1 cellular context compared by ENCODE assay signal in the genomic region with DNA sequence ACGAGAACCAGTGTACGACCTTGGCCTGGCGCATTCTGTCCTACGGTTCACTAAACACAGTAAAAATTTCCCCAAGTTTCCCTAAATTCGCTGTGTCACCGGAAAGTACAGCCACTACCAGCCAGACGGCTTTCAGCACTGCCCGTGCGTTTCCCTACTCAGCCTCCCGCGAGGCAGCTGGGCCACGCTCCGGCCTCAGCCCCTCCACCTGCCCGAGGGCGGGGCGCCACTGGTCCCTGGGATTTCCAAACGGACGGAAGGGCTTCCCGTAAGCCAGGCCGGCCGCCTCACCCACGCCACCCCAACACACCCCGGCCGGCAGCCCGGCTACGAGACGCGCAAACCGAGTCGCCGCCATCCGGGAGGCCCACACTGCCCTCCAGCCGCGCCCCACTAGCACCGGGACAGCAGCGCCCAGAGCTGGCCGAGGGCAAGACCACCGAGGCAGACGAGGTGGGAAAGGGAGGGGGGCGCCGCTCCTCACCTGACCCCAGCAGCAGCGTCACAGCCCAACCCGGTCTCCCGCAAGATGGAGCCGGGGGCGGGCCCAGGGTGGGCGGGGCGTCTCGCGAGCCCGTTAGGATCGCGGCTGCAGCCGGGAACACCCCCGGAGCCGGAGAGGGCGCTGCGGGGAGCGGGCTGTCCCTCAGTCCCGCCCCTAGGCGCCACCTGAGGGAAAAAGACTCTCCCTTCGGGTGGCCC.
TF ChIP-seq lines count a peak whose summit lies in the region.

A gene (minus strand): TSS at position 531 of the 702 bp plus-strand sequence. CDS start 13,202 bp downstream, outside the sequence.

TF ChIP-seq in GM12878, 131 proteins besides CTCF, POLR2A, EP300 and RAD21 (continued from another document and continues in another):
- TF ChIP-seq, protein P1, sequence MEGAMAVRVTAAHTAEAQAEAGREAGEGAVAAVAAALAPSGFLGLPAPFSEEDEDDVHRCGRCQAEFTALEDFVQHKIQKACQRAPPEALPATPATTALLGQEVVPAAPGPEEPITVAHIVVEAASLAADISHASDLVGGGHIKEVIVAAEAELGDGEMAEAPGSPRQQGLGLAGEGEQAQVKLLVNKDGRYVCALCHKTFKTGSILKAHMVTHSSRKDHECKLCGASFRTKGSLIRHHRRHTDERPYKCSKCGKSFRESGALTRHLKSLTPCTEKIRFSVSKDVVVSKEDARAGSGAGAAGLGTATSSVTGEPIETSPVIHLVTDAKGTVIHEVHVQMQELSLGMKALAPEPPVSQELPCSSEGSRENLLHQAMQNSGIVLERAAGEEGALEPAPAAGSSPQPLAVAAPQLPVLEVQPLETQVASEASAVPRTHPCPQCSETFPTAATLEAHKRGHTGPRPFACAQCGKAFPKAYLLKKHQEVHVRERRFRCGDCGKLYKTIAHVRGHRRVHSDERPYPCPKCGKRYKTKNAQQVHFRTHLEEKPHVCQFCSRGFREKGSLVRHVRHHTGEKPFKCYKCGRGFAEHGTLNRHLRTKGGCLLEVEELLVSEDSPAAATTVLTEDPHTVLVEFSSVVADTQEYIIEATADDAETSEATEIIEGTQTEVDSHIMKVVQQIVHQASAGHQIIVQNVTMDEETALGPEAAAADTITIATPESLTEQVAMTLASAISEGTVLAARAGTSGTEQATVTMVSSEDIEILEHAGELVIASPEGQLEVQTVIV (IDR thresholded peaks at IDR 0.05; ENCODE audit: borderline replicate concordance, partially characterized antibody): peak; percentile 15
- no peak for TF ChIP-seq NRF1 (conservative IDR thresholded peaks at IDR 0.05; ENCODE audit: low read depth, low read length)
- TF ChIP-seq, protein P2, sequence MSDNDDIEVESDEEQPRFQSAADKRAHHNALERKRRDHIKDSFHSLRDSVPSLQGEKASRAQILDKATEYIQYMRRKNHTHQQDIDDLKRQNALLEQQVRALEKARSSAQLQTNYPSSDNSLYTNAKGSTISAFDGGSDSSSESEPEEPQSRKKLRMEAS (IDR thresholded peaks at IDR 0.05; ENCODE audit: low read depth, low read length): no peak; the same call in 1 of the 2 replicates
- no peak for TF ChIP-seq ZNF217 (IDR thresholded peaks at IDR 0.05)
- TF ChIP-seq MTA3 (IDR thresholded peaks at IDR 0.05; ENCODE audit: borderline replicate concordance, low read length): no peak
- TF ChIP-seq, protein P3, sequence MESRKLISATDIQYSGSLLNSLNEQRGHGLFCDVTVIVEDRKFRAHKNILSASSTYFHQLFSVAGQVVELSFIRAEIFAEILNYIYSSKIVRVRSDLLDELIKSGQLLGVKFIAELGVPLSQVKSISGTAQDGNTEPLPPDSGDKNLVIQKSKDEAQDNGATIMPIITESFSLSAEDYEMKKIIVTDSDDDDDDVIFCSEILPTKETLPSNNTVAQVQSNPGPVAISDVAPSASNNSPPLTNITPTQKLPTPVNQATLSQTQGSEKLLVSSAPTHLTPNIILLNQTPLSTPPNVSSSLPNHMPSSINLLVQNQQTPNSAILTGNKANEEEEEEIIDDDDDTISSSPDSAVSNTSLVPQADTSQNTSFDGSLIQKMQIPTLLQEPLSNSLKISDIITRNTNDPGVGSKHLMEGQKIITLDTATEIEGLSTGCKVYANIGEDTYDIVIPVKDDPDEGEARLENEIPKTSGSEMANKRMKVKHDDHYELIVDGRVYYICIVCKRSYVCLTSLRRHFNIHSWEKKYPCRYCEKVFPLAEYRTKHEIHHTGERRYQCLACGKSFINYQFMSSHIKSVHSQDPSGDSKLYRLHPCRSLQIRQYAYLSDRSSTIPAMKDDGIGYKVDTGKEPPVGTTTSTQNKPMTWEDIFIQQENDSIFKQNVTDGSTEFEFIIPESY (IDR thresholded peaks at IDR 0.05): no peak
- TF ChIP-seq PAX5 (IDR thresholded peaks at IDR 0.05; ENCODE audit: borderline replicate concordance, low read depth, low read length): 0 out of 2 replicates have a peak, but pooled peaks have one; percentile 44
- TF ChIP-seq RUNX3 (IDR thresholded peaks at IDR 0.05; ENCODE audit: low read length): no peak; the same call in 1 of the 2 replicates
- no peak for TF ChIP-seq ZSCAN29 (IDR thresholded peaks at IDR 0.05)
- no peak for TF ChIP-seq PAX8 (IDR thresholded peaks at IDR 0.05)
- peak; percentile 39; the same call in 1 of the 2 replicates for TF ChIP-seq TCF12 (IDR thresholded peaks at IDR 0.05; ENCODE audit: low read depth, low read length)
- TF ChIP-seq, protein P4, sequence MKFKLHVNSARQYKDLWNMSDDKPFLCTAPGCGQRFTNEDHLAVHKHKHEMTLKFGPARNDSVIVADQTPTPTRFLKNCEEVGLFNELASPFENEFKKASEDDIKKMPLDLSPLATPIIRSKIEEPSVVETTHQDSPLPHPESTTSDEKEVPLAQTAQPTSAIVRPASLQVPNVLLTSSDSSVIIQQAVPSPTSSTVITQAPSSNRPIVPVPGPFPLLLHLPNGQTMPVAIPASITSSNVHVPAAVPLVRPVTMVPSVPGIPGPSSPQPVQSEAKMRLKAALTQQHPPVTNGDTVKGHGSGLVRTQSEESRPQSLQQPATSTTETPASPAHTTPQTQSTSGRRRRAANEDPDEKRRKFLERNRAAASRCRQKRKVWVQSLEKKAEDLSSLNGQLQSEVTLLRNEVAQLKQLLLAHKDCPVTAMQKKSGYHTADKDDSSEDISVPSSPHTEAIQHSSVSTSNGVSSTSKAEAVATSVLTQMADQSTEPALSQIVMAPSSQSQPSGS (IDR thresholded peaks at IDR 0.05; ENCODE audit: low read length): no peak
- TF ChIP-seq SMARCA5 (IDR thresholded peaks at IDR 0.05): peak; percentile 21; the same call in 1 of the 2 replicates
- TF ChIP-seq ATF7 (IDR thresholded peaks at IDR 0.05; ENCODE audit: low read depth): no peak
- peak; percentile 89 for TF ChIP-seq IKZF1 (conservative IDR thresholded peaks at IDR 0.05)
- TF ChIP-seq RFX5 (IDR thresholded peaks at IDR 0.05; ENCODE audit: low read depth, low read length): no peak
- TF ChIP-seq TCF3 (IDR thresholded peaks at IDR 0.05; ENCODE audit: borderline replicate concordance, insufficient read depth, low read depth, low read length): 0 out of 2 replicates have a peak, but pooled peaks have one; percentile 25
- no peak for TF ChIP-seq NFYA (IDR thresholded peaks at IDR 0.05; ENCODE audit: borderline replicate concordance, low read depth, low read length)
- TF ChIP-seq KAT2A (conservative IDR thresholded peaks at IDR 0.05; ENCODE audit: control insufficient read depth, low read depth, low read length): no peak
- TF ChIP-seq, protein P5, sequence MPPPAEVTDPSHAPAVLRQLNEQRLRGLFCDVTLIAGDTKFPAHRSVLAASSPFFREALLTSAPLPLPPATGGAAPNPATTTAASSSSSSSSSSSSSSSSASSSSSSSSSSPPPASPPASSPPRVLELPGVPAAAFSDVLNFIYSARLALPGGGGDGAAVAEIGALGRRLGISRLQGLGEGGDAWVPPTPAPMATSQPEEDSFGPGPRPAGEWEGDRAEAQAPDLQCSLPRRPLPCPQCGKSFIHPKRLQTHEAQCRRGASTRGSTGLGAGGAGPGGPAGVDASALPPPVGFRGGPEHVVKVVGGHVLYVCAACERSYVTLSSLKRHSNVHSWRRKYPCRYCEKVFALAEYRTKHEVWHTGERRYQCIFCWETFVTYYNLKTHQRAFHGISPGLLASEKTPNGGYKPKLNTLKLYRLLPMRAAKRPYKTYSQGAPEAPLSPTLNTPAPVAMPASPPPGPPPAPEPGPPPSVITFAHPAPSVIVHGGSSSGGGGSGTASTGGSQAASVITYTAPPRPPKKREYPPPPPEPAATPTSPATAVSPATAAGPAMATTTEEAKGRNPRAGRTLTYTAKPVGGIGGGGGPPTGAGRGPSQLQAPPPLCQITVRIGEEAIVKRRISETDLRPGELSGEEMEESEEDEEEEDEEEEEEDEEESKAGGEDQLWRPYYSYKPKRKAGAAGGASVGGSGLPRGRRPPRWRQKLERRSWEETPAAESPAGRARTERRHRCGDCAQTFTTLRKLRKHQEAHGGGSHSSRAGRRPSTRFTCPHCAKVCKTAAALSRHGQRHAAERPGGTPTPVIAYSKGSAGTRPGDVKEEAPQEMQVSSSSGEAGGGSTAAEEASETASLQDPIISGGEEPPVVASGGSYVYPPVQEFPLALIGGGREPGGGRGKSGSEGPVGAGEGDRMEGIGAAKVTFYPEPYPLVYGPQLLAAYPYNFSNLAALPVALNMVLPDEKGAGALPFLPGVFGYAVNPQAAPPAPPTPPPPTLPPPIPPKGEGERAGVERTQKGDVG (CRISPR knock-in tag; IDR thresholded peaks at IDR 0.05): no peak
- TF ChIP-seq KLF5 (IDR thresholded peaks at IDR 0.05; ENCODE audit: partially characterized antibody): no peak
- peak; percentile 85 for TF ChIP-seq YY1 (IDR thresholded peaks at IDR 0.05; ENCODE audit: low read depth, low read length)
- TF ChIP-seq SMAD5 (IDR thresholded peaks at IDR 0.05; ENCODE audit: low read depth): no peak
- no peak for TF ChIP-seq NFXL1 (IDR thresholded peaks at IDR 0.05; ENCODE audit: borderline replicate concordance)
- TF ChIP-seq RB1 (IDR thresholded peaks at IDR 0.05; ENCODE audit: borderline replicate concordance): peak; percentile 48; the same call in 1 of the 2 replicates
- TF ChIP-seq EZH2 (IDR thresholded peaks at IDR 0.05; ENCODE audit: borderline replicate concordance, control insufficient read depth, low read depth, low read length): no peak
- TF ChIP-seq, protein P6, sequence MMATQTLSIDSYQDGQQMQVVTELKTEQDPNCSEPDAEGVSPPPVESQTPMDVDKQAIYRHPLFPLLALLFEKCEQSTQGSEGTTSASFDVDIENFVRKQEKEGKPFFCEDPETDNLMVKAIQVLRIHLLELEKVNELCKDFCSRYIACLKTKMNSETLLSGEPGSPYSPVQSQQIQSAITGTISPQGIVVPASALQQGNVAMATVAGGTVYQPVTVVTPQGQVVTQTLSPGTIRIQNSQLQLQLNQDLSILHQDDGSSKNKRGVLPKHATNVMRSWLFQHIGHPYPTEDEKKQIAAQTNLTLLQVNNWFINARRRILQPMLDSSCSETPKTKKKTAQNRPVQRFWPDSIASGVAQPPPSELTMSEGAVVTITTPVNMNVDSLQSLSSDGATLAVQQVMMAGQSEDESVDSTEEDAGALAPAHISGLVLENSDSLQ (IDR thresholded peaks at IDR 0.05): peak; percentile 66; the same call in 1 of the 2 replicates
- TF ChIP-seq RBBP5 (conservative IDR thresholded peaks at IDR 0.05): no peak
- TF ChIP-seq STAT3 (IDR thresholded peaks at IDR 0.05; ENCODE audit: low read depth, low read length): no peak
- TF ChIP-seq BRCA1 (IDR thresholded peaks at IDR 0.05; ENCODE audit: low read depth, low read length): peak; percentile 64; the same call in 1 of the 2 replicates
- peak; percentile 51; the same call in 1 of the 2 replicates for TF ChIP-seq DPF2 (IDR thresholded peaks at IDR 0.05)
- peak in 1 of 2 experiments; percentile 49; a peak in 2 of 3 replicates for TF ChIP-seq EGR1 (IDR thresholded peaks at IDR 0.05; ENCODE audit: borderline replicate concordance in 1 of 2, low read depth in 2 of 2, low read length in 2 of 2)
- no peak for TF ChIP-seq FOXK2 (IDR thresholded peaks at IDR 0.05)
- TF ChIP-seq SREBF2 (IDR thresholded peaks at IDR 0.05; ENCODE audit: low read length): no peak
- TF ChIP-seq ASH2L (IDR thresholded peaks at IDR 0.05; ENCODE audit: borderline replicate concordance, low read depth): no peak
- no peak for TF ChIP-seq SRF (IDR thresholded peaks at IDR 0.05; ENCODE audit: low read depth in 2 of 2, low read length in 2 of 2)
- TF ChIP-seq ZZZ3 (IDR thresholded peaks at IDR 0.05; ENCODE audit: control insufficient read depth, insufficient read length, low read depth): no peak
- TF ChIP-seq CBFB (IDR thresholded peaks at IDR 0.05; ENCODE audit: low read depth): 0 out of 2 replicates have a peak, but pooled peaks have one; percentile 40
- TF ChIP-seq NBN (IDR thresholded peaks at IDR 0.05): 0 out of 2 replicates have a peak, but pooled peaks have one; percentile 29
- no peak for TF ChIP-seq RELA (IDR thresholded peaks at IDR 0.05; ENCODE audit: borderline replicate concordance, partially characterized antibody)
- TF ChIP-seq ESRRA (IDR thresholded peaks at IDR 0.05; ENCODE audit: low read length): no peak
- no peak for TF ChIP-seq CHD4 (IDR thresholded peaks at IDR 0.05)
- TF ChIP-seq TCF7 (IDR thresholded peaks at IDR 0.05; ENCODE audit: borderline replicate concordance): no peak
- TF ChIP-seq GABPA (IDR thresholded peaks at IDR 0.05; ENCODE audit: low read depth): no peak
- TF ChIP-seq, protein P7, sequence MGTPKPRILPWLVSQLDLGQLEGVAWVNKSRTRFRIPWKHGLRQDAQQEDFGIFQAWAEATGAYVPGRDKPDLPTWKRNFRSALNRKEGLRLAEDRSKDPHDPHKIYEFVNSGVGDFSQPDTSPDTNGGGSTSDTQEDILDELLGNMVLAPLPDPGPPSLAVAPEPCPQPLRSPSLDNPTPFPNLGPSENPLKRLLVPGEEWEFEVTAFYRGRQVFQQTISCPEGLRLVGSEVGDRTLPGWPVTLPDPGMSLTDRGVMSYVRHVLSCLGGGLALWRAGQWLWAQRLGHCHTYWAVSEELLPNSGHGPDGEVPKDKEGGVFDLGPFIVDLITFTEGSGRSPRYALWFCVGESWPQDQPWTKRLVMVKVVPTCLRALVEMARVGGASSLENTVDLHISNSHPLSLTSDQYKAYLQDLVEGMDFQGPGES (IDR thresholded peaks at IDR 0.05): no peak
- TF ChIP-seq, protein P8, sequence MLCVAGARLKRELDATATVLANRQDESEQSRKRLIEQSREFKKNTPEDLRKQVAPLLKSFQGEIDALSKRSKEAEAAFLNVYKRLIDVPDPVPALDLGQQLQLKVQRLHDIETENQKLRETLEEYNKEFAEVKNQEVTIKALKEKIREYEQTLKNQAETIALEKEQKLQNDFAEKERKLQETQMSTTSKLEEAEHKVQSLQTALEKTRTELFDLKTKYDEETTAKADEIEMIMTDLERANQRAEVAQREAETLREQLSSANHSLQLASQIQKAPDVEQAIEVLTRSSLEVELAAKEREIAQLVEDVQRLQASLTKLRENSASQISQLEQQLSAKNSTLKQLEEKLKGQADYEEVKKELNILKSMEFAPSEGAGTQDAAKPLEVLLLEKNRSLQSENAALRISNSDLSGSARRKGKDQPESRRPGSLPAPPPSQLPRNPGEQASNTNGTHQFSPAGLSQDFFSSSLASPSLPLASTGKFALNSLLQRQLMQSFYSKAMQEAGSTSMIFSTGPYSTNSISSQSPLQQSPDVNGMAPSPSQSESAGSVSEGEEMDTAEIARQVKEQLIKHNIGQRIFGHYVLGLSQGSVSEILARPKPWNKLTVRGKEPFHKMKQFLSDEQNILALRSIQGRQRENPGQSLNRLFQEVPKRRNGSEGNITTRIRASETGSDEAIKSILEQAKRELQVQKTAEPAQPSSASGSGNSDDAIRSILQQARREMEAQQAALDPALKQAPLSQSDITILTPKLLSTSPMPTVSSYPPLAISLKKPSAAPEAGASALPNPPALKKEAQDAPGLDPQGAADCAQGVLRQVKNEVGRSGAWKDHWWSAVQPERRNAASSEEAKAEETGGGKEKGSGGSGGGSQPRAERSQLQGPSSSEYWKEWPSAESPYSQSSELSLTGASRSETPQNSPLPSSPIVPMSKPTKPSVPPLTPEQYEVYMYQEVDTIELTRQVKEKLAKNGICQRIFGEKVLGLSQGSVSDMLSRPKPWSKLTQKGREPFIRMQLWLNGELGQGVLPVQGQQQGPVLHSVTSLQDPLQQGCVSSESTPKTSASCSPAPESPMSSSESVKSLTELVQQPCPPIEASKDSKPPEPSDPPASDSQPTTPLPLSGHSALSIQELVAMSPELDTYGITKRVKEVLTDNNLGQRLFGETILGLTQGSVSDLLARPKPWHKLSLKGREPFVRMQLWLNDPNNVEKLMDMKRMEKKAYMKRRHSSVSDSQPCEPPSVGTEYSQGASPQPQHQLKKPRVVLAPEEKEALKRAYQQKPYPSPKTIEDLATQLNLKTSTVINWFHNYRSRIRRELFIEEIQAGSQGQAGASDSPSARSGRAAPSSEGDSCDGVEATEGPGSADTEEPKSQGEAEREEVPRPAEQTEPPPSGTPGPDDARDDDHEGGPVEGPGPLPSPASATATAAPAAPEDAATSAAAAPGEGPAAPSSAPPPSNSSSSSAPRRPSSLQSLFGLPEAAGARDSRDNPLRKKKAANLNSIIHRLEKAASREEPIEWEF (IDR thresholded peaks at IDR 0.05; ENCODE audit: insufficient replicate concordance, low read depth, low read length): no peak
- no peak for TF ChIP-seq ZNF384 (IDR thresholded peaks at IDR 0.05; ENCODE audit: borderline replicate concordance, low read depth, low read length)
